In the genomic region with DNA sequence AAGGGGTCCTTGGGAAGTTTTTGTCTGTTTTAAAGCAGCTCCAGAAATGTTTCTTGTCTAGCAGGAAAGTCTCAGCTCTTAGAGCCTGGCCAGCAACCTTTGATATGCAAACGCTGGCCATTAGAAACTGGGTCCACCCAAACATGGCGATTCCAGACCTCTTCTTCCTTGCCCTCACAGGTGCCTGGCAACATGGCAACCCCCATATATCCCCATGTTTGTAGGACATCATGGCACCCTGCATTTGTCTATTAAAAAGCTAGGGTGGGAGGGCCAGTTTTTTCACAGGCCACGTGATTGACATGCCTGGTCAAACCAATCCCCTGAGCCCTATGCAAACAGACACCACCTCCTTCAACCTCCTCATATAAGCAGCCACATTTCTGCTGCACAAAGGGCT, we compare ENCODE assay signal across 1 cellular context.
TF ChIP-seq lines count a peak whose summit lies in the region.

No MANE protein-coding gene starts in this region.

TF ChIP-seq in WTC11, 78 proteins besides CTCF, POLR2A, EP300 and RAD21 (continued from another document):
- TF ChIP-seq TP53 (CRISPR knock-in tag; IDR thresholded peaks at IDR 0.05) (no peak), SP1 (CRISPR knock-in tag; conservative IDR thresholded peaks at IDR 0.05) (no peak), ZNF121 (CRISPR knock-in tag; IDR thresholded peaks at IDR 0.05) (no peak), MXD4 (CRISPR knock-in tag; IDR thresholded peaks at IDR 0.05; ENCODE audit: borderline replicate concordance) (no peak), ZBTB43 (CRISPR knock-in tag; IDR thresholded peaks at IDR 0.05) (no peak), ZNF232 (CRISPR knock-in tag; IDR thresholded peaks at IDR 0.05) (no peak), ZNF219 (CRISPR knock-in tag; IDR thresholded peaks at IDR 0.05; ENCODE audit: borderline replicate concordance) (no peak), USF2 (CRISPR knock-in tag; IDR thresholded peaks at IDR 0.05) (no peak), ATF1 (CRISPR knock-in tag; IDR thresholded peaks at IDR 0.05) (no peak), NR2C2 (CRISPR knock-in tag; IDR thresholded peaks at IDR 0.05) (no peak), HMGA2 (CRISPR knock-in tag; IDR thresholded peaks at IDR 0.05) (no peak), JUN (CRISPR knock-in tag; IDR thresholded peaks at IDR 0.05) (no peak), GRHL2 (CRISPR knock-in tag; IDR thresholded peaks at IDR 0.05; ENCODE audit: insufficient replicate concordance, severe bottlenecking) (no peak)
- TF ChIP-seq, protein P1, sequence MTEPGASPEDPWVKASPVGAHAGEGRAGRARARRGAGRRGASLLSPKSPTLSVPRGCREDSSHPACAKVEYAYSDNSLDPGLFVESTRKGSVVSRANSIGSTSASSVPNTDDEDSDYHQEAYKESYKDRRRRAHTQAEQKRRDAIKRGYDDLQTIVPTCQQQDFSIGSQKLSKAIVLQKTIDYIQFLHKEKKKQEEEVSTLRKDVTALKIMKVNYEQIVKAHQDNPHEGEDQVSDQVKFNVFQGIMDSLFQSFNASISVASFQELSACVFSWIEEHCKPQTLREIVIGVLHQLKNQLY (CRISPR knock-in tag; IDR thresholded peaks at IDR 0.05): no peak
